ENCODE assay signal across 16 cellular contexts in genomic region chr11:128783513-128783912, GRCh38.
DNase-seq lines count a peak whose midpoint lies in the region; ATAC-seq lines count a peak whose summit lies in the region.
"Had no signal": no experiment of that assay in that cellular context is flagged by ENCODE, and none has a peak within 500 bp of the region (broad histone marks: within the 10 kb centered on the region; RNA-seq: fewer than 3 reads in every experiment).

No MANE protein-coding gene starts in this region.

- no peaks in the 10 kb centered on the region for H3K36me3 ChIP-seq in mesendoderm (ENCODE audit: control insufficient read depth, insufficient read depth, low read length)

- intact Hi-C loops in dendritic cell treated with granulocyte-macrophage colony-stimulating factor and Interleukin-4, amounts not matched to agents 40 ng/mL and 50 ng/mL, for 4 days (cut with micrococcal nuclease): no loop called here

- H3K27me3 Mint-ChIP-seq in activated CD8-positive, alpha-beta memory T cell treated with anti-CD3 and anti-CD28 coated beads, Interleukin-2, amount 10 ng/mL, durations not matched to agents 7 days and 5 days: no peaks in the 10 kb centered on the region
- no peaks in the 10 kb centered on the region for H3K27me3 Mint-ChIP-seq in T-helper 2 cell treated with Interferon-gamma antibody and Interleukin-4, amounts not matched to agents 5 μg/mL and 100 μg/mL, for 36 hours (ENCODE audit: low read depth)
- no peaks in the 10 kb centered on the region for H3K27me3 Mint-ChIP-seq in dendritic cell treated with granulocyte-macrophage colony-stimulating factor and Interleukin-4, amounts not matched to agents 40 ng/mL and 50 ng/mL, for 4 days
- H3K27me3 Mint-ChIP-seq: activated naive CD4-positive, alpha-beta T cell treated with anti-CD3 and anti-CD28 coated beads, Interleukin-2, amount 10 ng/mL, durations not matched to agents 7 days and 5 days had no signal

- peaks cover 39% of the 10 kb centered on the region for H3K4me1 Mint-ChIP-seq in activated CD8-positive, alpha-beta memory T cell treated with anti-CD3 and anti-CD28 coated beads, Interleukin-2, amount 10 ng/mL, durations not matched to agents 7 days and 5 days
- peaks cover 14% of the 10 kb centered on the region for H3K4me1 Mint-ChIP-seq in T-helper 2 cell treated with Interferon-gamma antibody and Interleukin-4, amounts not matched to agents 5 μg/mL and 100 μg/mL, for 36 hours (ENCODE audit: low read depth)
- peaks cover 6% of the 10 kb centered on the region for H3K4me1 Mint-ChIP-seq in dendritic cell treated with granulocyte-macrophage colony-stimulating factor and Interleukin-4, amounts not matched to agents 40 ng/mL and 50 ng/mL, for 4 days (ENCODE audit: low read depth)
- H3K4me1 Mint-ChIP-seq in stimulated activated effector memory CD8-positive, alpha-beta T cell treated with anti-CD3 and anti-CD28 coated beads, Interleukin-12 subunit alpha, Interleukin-12 subunit beta, amount 100 ng/mL, for 72 hours: peaks cover 50% of the 10 kb centered on the region

- H3K23ac ChIP-seq in mesendoderm (ENCODE audit: low read length): no peak overlapping the region

- H3K4me3 Mint-ChIP-seq in activated CD8-positive, alpha-beta memory T cell treated with anti-CD3 and anti-CD28 coated beads, Interleukin-2, amount 10 ng/mL, durations not matched to agents 7 days and 5 days: peak overlapping the region; percentile 48
- H3K4me3 Mint-ChIP-seq in T-helper 2 cell treated with Interferon-gamma antibody and Interleukin-4, amounts not matched to agents 5 μg/mL and 100 μg/mL, for 36 hours: no peak overlapping the region
- H3K4me3 Mint-ChIP-seq in dendritic cell treated with granulocyte-macrophage colony-stimulating factor and Interleukin-4, amounts not matched to agents 40 ng/mL and 50 ng/mL, for 4 days: no peak overlapping the region
- H3K4me3 Mint-ChIP-seq in stimulated activated effector memory CD8-positive, alpha-beta T cell treated with anti-CD3 and anti-CD28 coated beads, Interleukin-12 subunit alpha, Interleukin-12 subunit beta, amount 100 ng/mL, for 72 hours: peak overlapping the region; percentile 43
- H3K4me3 Mint-ChIP-seq: activated naive CD4-positive, alpha-beta T cell treated with anti-CD3 and anti-CD28 coated beads, Interleukin-2, amount 10 ng/mL, durations not matched to agents 7 days and 5 days had no signal

- peak; percentile 60 for DNase-seq in activated CD8-positive, alpha-beta memory T cell treated with anti-CD3 and anti-CD28 coated beads, Interleukin-2, amount 10 ng/mL, durations not matched to agents 7 days and 5 days
- DNase-seq in activated CD8-positive, alpha-beta memory T cell treated with anti-CD3 and anti-CD28 coated beads, Interleukin-2, amount 50 U/mL, for 4 hours: no peak
- DNase-seq in T-helper 2 cell treated with Interferon-gamma antibody and Interleukin-4, amounts not matched to agents 5 μg/mL and 100 μg/mL, for 36 hours (ENCODE audit: low spot score): no peak
- no peak for DNase-seq in stimulated activated effector memory CD8-positive, alpha-beta T cell treated with anti-CD3 and anti-CD28 coated beads, Interleukin-12 subunit alpha, Interleukin-12 subunit beta, amount 100 ng/mL, for 72 hours (ENCODE audit: low spot score in 2 of 2)
- DNase-seq in SHP77 treated with DMSO at 0.1 percent for 48 hours (lab: John Stamatoyannopoulos, UW) (no peak), mesendoderm (no peak)
- DNase-seq: activated naive CD4-positive, alpha-beta T cell treated with anti-CD3 and anti-CD28 coated beads, Interleukin-2, amount 10 ng/mL, durations not matched to agents 7 days and 5 days; brain microvascular endothelial cell; foreskin keratinocyte; H7; IMR-90; NCI-H446 treated with DMSO at 0.1 percent for 48 hours; right cardiac atrium had no signal

- H2BK5ac ChIP-seq in mesendoderm (ENCODE audit: low read length): no peak overlapping the region

- CTCF ChIA-PET in activated CD8-positive, alpha-beta memory T cell treated with anti-CD3 and anti-CD28 coated beads, Interleukin-2, amount 10 ng/mL, durations not matched to agents 7 days and 5 days (lab: Charles Lee): interaction anchor here (1.0 to 1.9 kb wide), 2 partner anchors 47 to 48 kb away, joined by 4 to 10 read pairs; no protein-coding TSS in a partner anchor

- H3K27ac ChIP-seq in mesendoderm (ENCODE audit: low read depth, low read length): no peak overlapping the region
- H3K27ac ChIP-seq: brain microvascular endothelial cell, foreskin keratinocyte had no signal

- no peaks in the 10 kb centered on the region for H3K27me3 ChIP-seq in mesendoderm (ENCODE audit: insufficient read depth, low read length, poor library complexity)
- H3K27me3 ChIP-seq: brain microvascular endothelial cell had no signal

- H3K36me3 Mint-ChIP-seq in activated CD8-positive, alpha-beta memory T cell treated with anti-CD3 and anti-CD28 coated beads, Interleukin-2, amount 10 ng/mL, durations not matched to agents 7 days and 5 days: peaks cover 65% of the 10 kb centered on the region
- peaks cover 66% of the 10 kb centered on the region for H3K36me3 Mint-ChIP-seq in T-helper 2 cell treated with Interferon-gamma antibody and Interleukin-4, amounts not matched to agents 5 μg/mL and 100 μg/mL, for 36 hours (ENCODE audit: low read depth)
- H3K36me3 Mint-ChIP-seq in dendritic cell treated with granulocyte-macrophage colony-stimulating factor and Interleukin-4, amounts not matched to agents 40 ng/mL and 50 ng/mL, for 4 days (ENCODE audit: low read depth): peaks cover 98% of the 10 kb centered on the region
- H3K36me3 Mint-ChIP-seq in stimulated activated effector memory CD8-positive, alpha-beta T cell treated with anti-CD3 and anti-CD28 coated beads, Interleukin-12 subunit alpha, Interleukin-12 subunit beta, amount 100 ng/mL, for 72 hours: peaks cover 94% of the 10 kb centered on the region

- ATAC-seq in activated CD8-positive, alpha-beta memory T cell treated with anti-CD3 and anti-CD28 coated beads, Interleukin-2, amount 10 ng/mL, durations not matched to agents 7 days and 5 days: peak; percentile 66
- peak; percentile 65 for ATAC-seq in stimulated activated effector memory CD8-positive, alpha-beta T cell treated with anti-CD3 and anti-CD28 coated beads, Interleukin-12 subunit alpha, Interleukin-12 subunit beta, amount 100 ng/mL, for 72 hours
- ATAC-seq in HG03521 (IDR thresholded peaks at IDR 0.05; ENCODE audit: unreplicated experiment): no peak
- ATAC-seq: foreskin keratinocyte, left lobe of liver, right cardiac atrium had no signal

- H3K4me2 ChIP-seq in mesendoderm (ENCODE audit: low read length): no peak overlapping the region

- no peak overlapping the region for H2BK15ac ChIP-seq in mesendoderm (replicated peaks; ENCODE audit: low read depth)

- peak overlapping the region; percentile 61 for H3K27ac Mint-ChIP-seq in activated CD8-positive, alpha-beta memory T cell treated with anti-CD3 and anti-CD28 coated beads, Interleukin-2, amount 10 ng/mL, durations not matched to agents 7 days and 5 days
- peak overlapping the region; percentile 20 for H3K27ac Mint-ChIP-seq in T-helper 2 cell treated with Interferon-gamma antibody and Interleukin-4, amounts not matched to agents 5 μg/mL and 100 μg/mL, for 36 hours
- H3K27ac Mint-ChIP-seq in dendritic cell treated with granulocyte-macrophage colony-stimulating factor and Interleukin-4, amounts not matched to agents 40 ng/mL and 50 ng/mL, for 4 days: peak overlapping the region; percentile 32
- peak overlapping the region; percentile 89 for H3K27ac Mint-ChIP-seq in stimulated activated effector memory CD8-positive, alpha-beta T cell treated with anti-CD3 and anti-CD28 coated beads, Interleukin-12 subunit alpha, Interleukin-12 subunit beta, amount 100 ng/mL, for 72 hours
- H3K27ac Mint-ChIP-seq: activated naive CD4-positive, alpha-beta T cell treated with anti-CD3 and anti-CD28 coated beads, Interleukin-2, amount 10 ng/mL, durations not matched to agents 7 days and 5 days had no signal

- no peaks in the 10 kb centered on the region for H3K79me2 ChIP-seq in mesendoderm (ENCODE audit: control insufficient read depth, insufficient read depth, low read length)

- H3K4me3 ChIP-seq in mesendoderm (ENCODE audit: low read length): no peak overlapping the region

- no peak overlapping the region for H2AK5ac ChIP-seq in mesendoderm (ENCODE audit: low read length)

- no peak overlapping the region for H3K18ac ChIP-seq in mesendoderm (ENCODE audit: low read length)

- H3K79me1 ChIP-seq in mesendoderm (ENCODE audit: low read length): no peaks in the 10 kb centered on the region

- no peak overlapping the region for H3K4ac ChIP-seq in mesendoderm (ENCODE audit: low read depth, low read length)

- WGBS in mesendoderm (ENCODE audit: extremely low coverage, insufficient coverage, low lambda C conversion rate): no CpG with 5 or more reads among the region's 4 CpGs

- no peak overlapping the region for H3K9ac ChIP-seq in mesendoderm (ENCODE audit: low read length)

- no peak overlapping the region for H4K8ac ChIP-seq in mesendoderm (ENCODE audit: low read depth, low read length)

- H3K4me1 ChIP-seq in mesendoderm (ENCODE audit: control insufficient read depth, low read depth, low read length): no peaks in the 10 kb centered on the region
- H3K4me1 ChIP-seq: foreskin keratinocyte had no signal

- H4K5ac ChIP-seq in mesendoderm (ENCODE audit: low read length): no peak overlapping the region

- H3K56ac ChIP-seq in mesendoderm (ENCODE audit: low read length): no peak overlapping the region

- no peak overlapping the region for H2BK120ac ChIP-seq in mesendoderm (ENCODE audit: low read depth, low read length)

- H3K9me3 Mint-ChIP-seq in activated CD8-positive, alpha-beta memory T cell treated with anti-CD3 and anti-CD28 coated beads, Interleukin-2, amount 10 ng/mL, durations not matched to agents 7 days and 5 days (ENCODE audit: low read depth): no peaks in the 10 kb centered on the region
- no peaks in the 10 kb centered on the region for H3K9me3 Mint-ChIP-seq in T-helper 2 cell treated with Interferon-gamma antibody and Interleukin-4, amounts not matched to agents 5 μg/mL and 100 μg/mL, for 36 hours
- no peaks in the 10 kb centered on the region for H3K9me3 Mint-ChIP-seq in dendritic cell treated with granulocyte-macrophage colony-stimulating factor and Interleukin-4, amounts not matched to agents 40 ng/mL and 50 ng/mL, for 4 days
- no peaks in the 10 kb centered on the region for H3K9me3 Mint-ChIP-seq in stimulated activated effector memory CD8-positive, alpha-beta T cell treated with anti-CD3 and anti-CD28 coated beads, Interleukin-12 subunit alpha, Interleukin-12 subunit beta, amount 100 ng/mL, for 72 hours
- H3K9me3 Mint-ChIP-seq: activated naive CD4-positive, alpha-beta T cell treated with anti-CD3 and anti-CD28 coated beads, Interleukin-2, amount 10 ng/mL, durations not matched to agents 7 days and 5 days had no signal

Comparison
In these comparisons a context has a peak if more than half of its experiments do, and no peak if none do; other contexts are left out.
1. H3K27ac Mint-ChIP-seq: peak in every context shown above with its lines; median percentile 89 in stimulated activated effector memory CD8-positive, alpha-beta T cell treated with anti-CD3 and anti-CD28 coated beads, Interleukin-12 subunit alpha, Interleukin-12 subunit beta, amount 100 ng/mL, for 72 hours; 61 in activated CD8-positive, alpha-beta memory T cell treated with anti-CD3 and anti-CD28 coated beads, Interleukin-2, amount 10 ng/mL, durations not matched to agents 7 days and 5 days; 32 in dendritic cell treated with granulocyte-macrophage colony-stimulating factor and Interleukin-4, amounts not matched to agents 40 ng/mL and 50 ng/mL, for 4 days; 20 in T-helper 2 cell treated with Interferon-gamma antibody and Interleukin-4, amounts not matched to agents 5 μg/mL and 100 μg/mL, for 36 hours.
2. H3K4me3 Mint-ChIP-seq: peak in activated CD8-positive, alpha-beta memory T cell treated with anti-CD3 and anti-CD28 coated beads, Interleukin-2, amount 10 ng/mL, durations not matched to agents 7 days and 5 days (single experiment) and stimulated activated effector memory CD8-positive, alpha-beta T cell treated with anti-CD3 and anti-CD28 coated beads, Interleukin-12 subunit alpha, Interleukin-12 subunit beta, amount 100 ng/mL, for 72 hours (single experiment); none in T-helper 2 cell treated with Interferon-gamma antibody and Interleukin-4, amounts not matched to agents 5 μg/mL and 100 μg/mL, for 36 hours (single experiment) and dendritic cell treated with granulocyte-macrophage colony-stimulating factor and Interleukin-4, amounts not matched to agents 40 ng/mL and 50 ng/mL, for 4 days (single experiment).